In genomic region chr7:73892003-73892975, GRCh38 we compare ENCODE assay signal across 1 cellular context.
TF ChIP-seq lines count a peak whose summit lies in the region.

No MANE protein-coding gene starts in this region.

TF ChIP-seq in K562, 482 proteins besides CTCF, POLR2A, EP300 and RAD21 (continued from another document):
- TF ChIP-seq ZBTB5 (IDR thresholded peaks at IDR 0.05): 0 out of 2 replicates have a peak, but pooled peaks have one; percentile 28
- TF ChIP-seq E2F5 (CRISPR knock-in tag; IDR thresholded peaks at IDR 0.05): no peak
- no peak for TF ChIP-seq THRAP3 (IDR thresholded peaks at IDR 0.05; ENCODE audit: borderline replicate concordance)
- TF ChIP-seq CXXC5 (CRISPR knock-in tag; IDR thresholded peaks at IDR 0.05): no peak
- TF ChIP-seq POLR2AphosphoS2 (IDR thresholded peaks at IDR 0.05; ENCODE audit: low read length): no peak
- TF ChIP-seq ZNF12 (CRISPR knock-in tag; IDR thresholded peaks at IDR 0.05): no peak
- no peak for TF ChIP-seq ZBTB12 (CRISPR knock-in tag; IDR thresholded peaks at IDR 0.05)
- TF ChIP-seq NKRF (IDR thresholded peaks at IDR 0.05; ENCODE audit: borderline replicate concordance): no peak; the same call in 1 of the 2 replicates
- peak; percentile 41; the same call in 1 of the 2 replicates for TF ChIP-seq SMARCE1 (IDR thresholded peaks at IDR 0.05)
- TF ChIP-seq ARNT (IDR thresholded peaks at IDR 0.05): peak; percentile 33 to 79; a peak in 1 of 4 replicates
- no peak for TF ChIP-seq HMG20A (CRISPR knock-in tag; conservative IDR thresholded peaks at IDR 0.05)
- TF ChIP-seq CHAMP1 (IDR thresholded peaks at IDR 0.05): 0 out of 2 replicates have a peak, but pooled peaks have one; percentile 21
- TF ChIP-seq SMARCA4 (IDR thresholded peaks at IDR 0.05): 0 out of 2 replicates have a peak, but pooled peaks have one; percentile 30
- TF ChIP-seq JUND (IDR thresholded peaks at IDR 0.05; ENCODE audit: borderline replicate concordance, low read depth, low read length): peak; percentile 38; the same call in 1 of the 2 replicates
- TF ChIP-seq JUND (tag; IDR thresholded peaks at IDR 0.05; ENCODE audit: borderline replicate concordance, low read depth, low read length): no peak; the same call in 2 of the 3 replicates
- TF ChIP-seq MAFG (tag; conservative IDR thresholded peaks at IDR 0.05): no peak
- no peak for TF ChIP-seq SP2 (IDR thresholded peaks at IDR 0.05; ENCODE audit: extremely low read depth, low read depth, low read length, poor library complexity, severe bottlenecking)
- TF ChIP-seq ZNF23 (CRISPR knock-in tag; IDR thresholded peaks at IDR 0.05): no peak
- TF ChIP-seq TCF7L2 (IDR thresholded peaks at IDR 0.05; ENCODE audit: low read depth, low read length): no peak
- TF ChIP-seq HDAC3 (IDR thresholded peaks at IDR 0.05; ENCODE audit: borderline replicate concordance, partially characterized antibody): no peak
- peak; percentile 72 for TF ChIP-seq RBM25 (IDR thresholded peaks at IDR 0.05; ENCODE audit: low read depth, low read length, severe bottlenecking)
- peak; percentile 29; the same call in 1 of the 2 replicates for TF ChIP-seq TOE1 (IDR thresholded peaks at IDR 0.05; ENCODE audit: borderline replicate concordance)
- no peak for TF ChIP-seq TOE1 (CRISPR knock-in tag; IDR thresholded peaks at IDR 0.05; ENCODE audit: borderline replicate concordance, low read depth)
- TF ChIP-seq BHLHE40 (IDR thresholded peaks at IDR 0.05; ENCODE audit: low read length): 0 out of 2 replicates have a peak, but pooled peaks have one; percentile 7
- no peak for TF ChIP-seq ZNF518B (CRISPR knock-in tag; IDR thresholded peaks at IDR 0.05)
- TF ChIP-seq LEF1 (IDR thresholded peaks at IDR 0.05): no peak
- TF ChIP-seq KAT8 (IDR thresholded peaks at IDR 0.05; ENCODE audit: low read depth): no peak
- no peak for TF ChIP-seq TARDBP (IDR thresholded peaks at IDR 0.05)
- no peak for TF ChIP-seq ZNF324 (CRISPR knock-in tag; IDR thresholded peaks at IDR 0.05)
- TF ChIP-seq ELF4 (CRISPR knock-in tag; IDR thresholded peaks at IDR 0.05): peak; percentile 43; the same call in 1 of the 2 replicates
- TF ChIP-seq POLR2B (IDR thresholded peaks at IDR 0.05; ENCODE audit: low read depth, partially characterized antibody): peak; percentile 33
- peak; percentile 58 for TF ChIP-seq DPF2 (IDR thresholded peaks at IDR 0.05)
TF ChIP-seq in K562: peak in this region for 46.
